ENCODE assay signal across 10 cellular contexts in the genomic region with DNA sequence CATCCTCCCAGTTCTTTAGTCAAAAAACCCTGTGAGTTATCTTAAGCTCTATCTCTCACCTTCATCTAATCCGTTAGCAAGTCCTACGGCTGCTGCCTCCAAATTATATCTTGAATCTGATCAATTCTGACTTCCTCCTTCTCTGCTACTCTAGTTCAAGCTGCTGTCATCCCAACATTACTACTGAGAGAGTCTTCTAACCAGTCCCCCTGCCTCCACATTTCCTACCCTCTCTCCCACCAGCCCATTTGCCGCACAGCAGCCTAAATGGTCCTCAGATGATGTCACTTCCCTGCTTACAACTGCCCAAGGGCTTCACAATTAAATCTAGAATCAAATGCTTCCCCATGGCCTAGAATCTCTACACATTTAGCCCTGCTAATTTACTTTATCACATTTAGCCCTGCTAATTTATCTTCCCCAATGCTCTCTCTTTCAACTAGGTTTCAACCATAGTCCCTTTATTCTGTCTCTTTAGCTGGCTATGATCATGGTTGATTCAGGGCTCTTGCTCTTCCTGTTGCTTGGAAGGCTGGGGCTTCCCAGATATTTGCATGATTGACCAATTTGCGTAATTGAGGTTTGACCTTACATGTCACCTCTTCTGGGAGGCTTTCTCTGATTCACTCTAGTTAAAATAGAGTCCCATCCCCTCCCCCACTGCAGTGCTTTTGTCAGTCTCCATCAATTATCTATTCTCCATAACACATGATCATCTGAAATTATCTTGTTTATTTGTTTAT. TPM values are rescaled to one million over a fixed set of nuclear protein-coding genes. Genes with fewer than 3 reads are reported as not detected.
DNase-seq lines count a peak whose midpoint lies in the region; ATAC-seq, FAIRE-seq and TF ChIP-seq lines count a peak whose summit lies in the region.
"Had no signal": no experiment of that assay in that cellular context is flagged by ENCODE, and none has a peak within 500 bp of the region (broad histone marks: within the 10 kb centered on the region; RNA-seq: fewer than 3 reads in every experiment).

No MANE protein-coding gene starts in this region.

- H3K4me1 ChIP-seq in sigmoid colon (no peaks in the 10 kb centered on the region), aorta (ENCODE audit: control insufficient read depth in 1 of 2, insufficient read depth in 2 of 2, low read length in 2 of 2) (no peaks in the 10 kb centered on the region)

- TF ChIP-seq EP300 in sigmoid colon (IDR thresholded peaks at IDR 0.05) = no peak

- no peaks in the 10 kb centered on the region for H3K36me3 ChIP-seq in brain microvascular endothelial cell (replicated peaks)
- no peaks in the 10 kb centered on the region for H3K36me3 ChIP-seq in sigmoid colon
- no peaks in the 10 kb centered on the region for H3K36me3 ChIP-seq in aorta (ENCODE audit: control insufficient read depth in 1 of 2, insufficient read depth in 2 of 2, low read length in 1 of 2)
- H3K36me3 ChIP-seq: neutrophil had no signal

- no peaks in the 10 kb centered on the region for H3K27me3 Mint-ChIP-seq in CD4-positive, alpha-beta T cell

- no peak overlapping the region for H3K4me3 Mint-ChIP-seq in CD4-positive, alpha-beta T cell

- POLR2A ChIA-PET in CD4-positive, alpha-beta T cell (lab: Charles Lee) = no interaction called here

- ATAC-seq in GM21447 (IDR thresholded peaks at IDR 0.05; ENCODE audit: unreplicated experiment) = peak; percentile 92
- ATAC-seq in HG03565 (IDR thresholded peaks at IDR 0.05; ENCODE audit: unreplicated experiment) = peak; percentile 87
- ATAC-seq in CD4-positive, alpha-beta T cell (ENCODE audit: poor library complexity) = no peak
- ATAC-seq in aorta (ENCODE audit: low FRiP score) = no peak

- H3K9me3 ChIP-seq in CD4-positive, alpha-beta T cell (ENCODE audit: control insufficient read depth, low read length) = no peaks in the 10 kb centered on the region
- no peaks in the 10 kb centered on the region for H3K9me3 ChIP-seq in sigmoid colon
- H3K9me3 ChIP-seq in aorta (ENCODE audit: control insufficient read depth, low read length) = no peaks in the 10 kb centered on the region
- H3K9me3 ChIP-seq: neutrophil had no signal

- peaks cover 8% of the 10 kb centered on the region for H3K4me1 Mint-ChIP-seq in CD4-positive, alpha-beta T cell (ENCODE audit: low read depth)

- no peak for TF ChIP-seq CTCF in brain microvascular endothelial cell (IDR thresholded peaks at IDR 0.05; ENCODE audit: low read depth, low read length, missing control alignments)
- TF ChIP-seq CTCF in CD4-positive, alpha-beta T cell (IDR thresholded peaks at IDR 0.05) = no peak
- TF ChIP-seq CTCF in sigmoid colon (IDR thresholded peaks at IDR 0.05) = no peak

- CTCF ChIA-PET in CD4-positive, alpha-beta T cell (lab: Charles Lee) = no interaction called here

- intact Hi-C loops in CD4-positive, alpha-beta T cell (cut with DNase I, micrococcal nuclease) = no loop called here
- intact Hi-C loops in sigmoid colon (cut with DNase I) (no loop called here), aorta (cut with DNase I) (no loop called here)

- DNase-seq in GM12891 (ENCODE audit: insufficient read length, low spot score) (no peak), brain microvascular endothelial cell (peak; percentile 85), sigmoid colon (no peak), cortex of kidney (lab: John Stamatoyannopoulos, UW) (no peak), aorta (no peak)
- DNase-seq in CD4-positive, alpha-beta T cell = no peak

- peak; percentile 43 for FAIRE-seq in GM12891 (lab: Jason Lieb, UNC)
- FAIRE-seq: TTC549 had no signal

- peak overlapping the region; percentile 69 for H3K27ac ChIP-seq in brain microvascular endothelial cell
- no peak overlapping the region for H3K27ac ChIP-seq in CD4-positive, alpha-beta T cell (ENCODE audit: low read depth, low read length)
- no peak overlapping the region for H3K27ac ChIP-seq in sigmoid colon
- H3K27ac ChIP-seq in aorta (ENCODE audit: low read depth in 1 of 2, low read length in 2 of 2) = no peak overlapping the region
- H3K27ac ChIP-seq: neutrophil had no signal

- no peak overlapping the region for H3K4me3 ChIP-seq in brain microvascular endothelial cell (ENCODE audit: low read depth, low read length)
- H3K4me3 ChIP-seq in sigmoid colon = no peak overlapping the region
- H3K4me3 ChIP-seq in aorta (ENCODE audit: low read length in 2 of 2) = no peak overlapping the region

- H3K27me3 ChIP-seq in brain microvascular endothelial cell (replicated peaks) = no peaks in the 10 kb centered on the region
- no peaks in the 10 kb centered on the region for H3K27me3 ChIP-seq in CD4-positive, alpha-beta T cell (ENCODE audit: control insufficient read depth, insufficient read depth, low read length)
- no peaks in the 10 kb centered on the region for H3K27me3 ChIP-seq in sigmoid colon
- no peaks in the 10 kb centered on the region for H3K27me3 ChIP-seq in aorta (ENCODE audit: control insufficient read depth in 1 of 2, insufficient read depth in 2 of 2, low read length in 1 of 2)
- H3K27me3 ChIP-seq: neutrophil had no signal

- TF ChIP-seq POLR2A in GM12891 (IDR thresholded peaks at IDR 0.05; ENCODE audit: low read depth, low read length) = no peak
- TF ChIP-seq POLR2A in sigmoid colon (IDR thresholded peaks at IDR 0.05) = no peak

- H3K36me3 Mint-ChIP-seq in CD4-positive, alpha-beta T cell (ENCODE audit: low read depth) = no peaks in the 10 kb centered on the region

- H3K27ac Mint-ChIP-seq in CD4-positive, alpha-beta T cell = no peak overlapping the region

- WGBS in sigmoid colon, 2 donors = 59 to 77% methylated on average over 4 of the region's 4 CpGs
- 67 to 79% methylated on average over 4 of the region's 4 CpGs for WGBS in aorta, 2 donors

- no peaks in the 10 kb centered on the region for H3K9me3 Mint-ChIP-seq in CD4-positive, alpha-beta T cell

- in situ Hi-C loops in brain microvascular endothelial cell (cut with HindIII; ENCODE audit: low pct_ligation_motif_present, low sequenced_read_pairs) = no loop called here

TF ChIP-seq in GM12891, 5 proteins besides CTCF, POLR2A, EP300 and RAD21:
- TF ChIP-seq TAF1 (IDR thresholded peaks at IDR 0.05; ENCODE audit: low read depth, low read length) (no peak), POLR2AphosphoS5 (IDR thresholded peaks at IDR 0.05; ENCODE audit: low read depth, low read length) (peak; percentile 52; the same call in 1 of the 2 replicates), PAX5 (IDR thresholded peaks at IDR 0.05; ENCODE audit: insufficient read depth, low read length, severe bottlenecking) (no peak), POU2F2 (IDR thresholded peaks at IDR 0.05; ENCODE audit: low read depth, low read length) (peak; percentile 98), SPI1 (IDR thresholded peaks at IDR 0.05; ENCODE audit: low read depth, low read length) (peak; percentile 54)

RNA-seq across cellular contexts. Expression of a gene that starts 11.0 kb away (rescaled TPM):
- not detected for polyA plus RNA-seq in GM12891 (2012; ENCODE audit: low read depth, missing spikeins)
- total RNA-seq in CD4-positive, alpha-beta T cell = not detected
- total RNA-seq in sigmoid colon (not detected), aorta (not detected)
- polyA plus RNA-seq in sigmoid colon (100 to 1,000 TPM in 2 of 3 donors, 10 to 100 TPM in 1; 23.3 to 144 (median 109) TPM), aorta (1 to 10 TPM; 1.3 to 8.3 TPM)

Comparison
In these comparisons a context has a peak if more than half of its experiments do, and no peak if none do; other contexts are left out.
1. ATAC-seq: peak in GM21447 (single experiment) and HG03565 (single experiment); none in CD4-positive, alpha-beta T cell (single experiment) and aorta (single experiment).